ENCODE assay signal across 1 cellular context in genomic region chr1:24195874-24196273, GRCh38.
TF ChIP-seq lines count a peak whose summit lies in the region.

No MANE protein-coding gene starts in this region.

TF ChIP-seq in GM23338, 12 proteins besides CTCF, POLR2A, EP300 and RAD21 (continued from another document):
- TF ChIP-seq, protein P1, sequence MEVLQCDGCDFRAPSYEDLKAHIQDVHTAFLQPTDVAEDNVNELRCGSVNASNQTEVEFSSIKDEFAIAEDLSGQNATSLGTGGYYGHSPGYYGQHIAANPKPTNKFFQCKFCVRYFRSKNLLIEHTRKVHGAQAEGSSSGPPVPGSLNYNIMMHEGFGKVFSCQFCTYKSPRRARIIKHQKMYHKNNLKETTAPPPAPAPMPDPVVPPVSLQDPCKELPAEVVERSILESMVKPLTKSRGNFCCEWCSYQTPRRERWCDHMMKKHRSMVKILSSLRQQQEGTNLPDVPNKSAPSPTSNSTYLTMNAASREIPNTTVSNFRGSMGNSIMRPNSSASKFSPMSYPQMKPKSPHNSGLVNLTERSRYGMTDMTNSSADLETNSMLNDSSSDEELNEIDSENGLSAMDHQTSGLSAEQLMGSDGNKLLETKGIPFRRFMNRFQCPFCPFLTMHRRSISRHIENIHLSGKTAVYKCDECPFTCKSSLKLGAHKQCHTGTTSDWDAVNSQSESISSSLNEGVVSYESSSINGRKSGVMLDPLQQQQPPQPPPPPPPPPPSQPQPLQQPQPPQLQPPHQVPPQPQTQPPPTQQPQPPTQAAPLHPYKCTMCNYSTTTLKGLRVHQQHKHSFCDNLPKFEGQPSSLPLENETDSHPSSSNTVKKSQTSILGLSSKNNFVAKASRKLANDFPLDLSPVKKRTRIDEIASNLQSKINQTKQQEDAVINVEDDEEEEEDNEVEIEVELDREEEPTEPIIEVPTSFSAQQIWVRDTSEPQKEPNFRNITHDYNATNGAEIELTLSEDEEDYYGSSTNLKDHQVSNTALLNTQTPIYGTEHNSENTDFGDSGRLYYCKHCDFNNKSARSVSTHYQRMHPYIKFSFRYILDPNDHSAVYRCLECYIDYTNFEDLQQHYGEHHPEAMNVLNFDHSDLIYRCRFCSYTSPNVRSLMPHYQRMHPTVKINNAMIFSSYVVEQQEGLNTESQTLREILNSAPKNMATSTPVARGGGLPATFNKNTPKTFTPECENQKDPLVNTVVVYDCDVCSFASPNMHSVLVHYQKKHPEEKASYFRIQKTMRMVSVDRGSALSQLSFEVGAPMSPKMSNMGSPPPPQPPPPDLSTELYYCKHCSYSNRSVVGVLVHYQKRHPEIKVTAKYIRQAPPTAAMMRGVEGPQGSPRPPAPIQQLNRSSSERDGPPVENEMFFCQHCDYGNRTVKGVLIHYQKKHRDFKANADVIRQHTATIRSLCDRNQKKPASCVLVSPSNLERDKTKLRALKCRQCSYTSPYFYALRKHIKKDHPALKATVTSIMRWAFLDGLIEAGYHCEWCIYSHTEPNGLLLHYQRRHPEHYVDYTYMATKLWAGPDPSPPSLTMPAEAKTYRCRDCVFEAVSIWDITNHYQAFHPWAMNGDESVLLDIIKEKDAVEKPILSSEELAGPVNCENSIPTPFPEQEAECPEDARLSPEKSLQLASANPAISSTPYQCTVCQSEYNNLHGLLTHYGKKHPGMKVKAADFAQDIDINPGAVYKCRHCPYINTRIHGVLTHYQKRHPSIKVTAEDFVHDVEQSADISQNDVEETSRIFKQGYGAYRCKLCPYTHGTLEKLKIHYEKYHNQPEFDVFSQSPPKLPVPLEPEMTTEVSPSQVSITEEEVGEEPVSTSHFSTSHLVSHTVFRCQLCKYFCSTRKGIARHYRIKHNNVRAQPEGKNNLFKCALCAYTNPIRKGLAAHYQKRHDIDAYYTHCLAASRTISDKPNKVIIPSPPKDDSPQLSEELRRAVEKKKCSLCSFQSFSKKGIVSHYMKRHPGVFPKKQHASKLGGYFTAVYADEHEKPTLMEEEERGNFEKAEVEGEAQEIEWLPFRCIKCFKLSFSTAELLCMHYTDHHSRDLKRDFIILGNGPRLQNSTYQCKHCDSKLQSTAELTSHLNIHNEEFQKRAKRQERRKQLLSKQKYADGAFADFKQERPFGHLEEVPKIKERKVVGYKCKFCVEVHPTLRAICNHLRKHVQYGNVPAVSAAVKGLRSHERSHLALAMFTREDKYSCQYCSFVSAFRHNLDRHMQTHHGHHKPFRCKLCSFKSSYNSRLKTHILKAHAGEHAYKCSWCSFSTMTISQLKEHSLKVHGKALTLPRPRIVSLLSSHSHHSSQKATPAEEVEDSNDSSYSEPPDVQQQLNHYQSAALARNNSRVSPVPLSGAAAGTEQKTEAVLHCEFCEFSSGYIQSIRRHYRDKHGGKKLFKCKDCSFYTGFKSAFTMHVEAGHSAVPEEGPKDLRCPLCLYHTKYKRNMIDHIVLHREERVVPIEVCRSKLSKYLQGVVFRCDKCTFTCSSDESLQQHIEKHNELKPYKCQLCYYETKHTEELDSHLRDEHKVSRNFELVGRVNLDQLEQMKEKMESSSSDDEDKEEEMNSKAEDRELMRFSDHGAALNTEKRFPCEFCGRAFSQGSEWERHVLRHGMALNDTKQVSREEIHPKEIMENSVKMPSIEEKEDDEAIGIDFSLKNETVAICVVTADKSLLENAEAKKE (CRISPR knock-in tag; IDR thresholded peaks at IDR 0.05): no peak
- TF ChIP-seq POLR2AphosphoS5 (IDR thresholded peaks at IDR 0.05; ENCODE audit: low read depth): no peak
- TF ChIP-seq ZNF114 (CRISPR knock-in tag; IDR thresholded peaks at IDR 0.05): no peak
- no peak for TF ChIP-seq ZNF331 (CRISPR knock-in tag; IDR thresholded peaks at IDR 0.05; ENCODE audit: low read depth)
